ENCODE assay signal across 10 cellular contexts in genomic region chr13:44921931-44922758, GRCh38.
A peak's percentile ranks its signal among the peaks of the same experiment; 100 is the strongest.
DNase-seq lines count a peak whose midpoint lies in the region; ATAC-seq, FAIRE-seq and TF ChIP-seq lines count a peak whose summit lies in the region.
"Had no signal": no experiment of that assay in that cellular context is flagged by ENCODE, and none has a peak within 500 bp of the region (broad histone marks: within the 10 kb centered on the region; RNA-seq: fewer than 3 reads in every experiment).

No MANE protein-coding gene starts in this region.

- H3K9me3 Mint-ChIP-seq in astrocyte (ENCODE audit: unreplicated experiment) (no peaks in the 10 kb centered on the region), type B pancreatic cell (no peaks in the 10 kb centered on the region)
- H3K9me3 Mint-ChIP-seq in activated T-helper 1 cell treated with anti-CD3 and anti-CD28 coated beads, Interleukin-12 subunit alpha, Interleukin-12 subunit beta, Interleukin-2, Interleukin-4 antibody, amounts not matched to agents 30 ng/mL and 10 ng/mL and 1 ng/mL, durations not matched to agents 14 hours and 24 hours and 36 hours: no peaks in the 10 kb centered on the region
- H3K9me3 Mint-ChIP-seq: activated B cell treated with CpG ODN at 0.5 μM for 24 hours had no signal

- ATAC-seq in HG03025 (IDR thresholded peaks at IDR 0.05; ENCODE audit: low FRiP score, unreplicated experiment): no peak

- H3K36me3 Mint-ChIP-seq in astrocyte (ENCODE audit: low read depth, unreplicated experiment): no peaks in the 10 kb centered on the region
- H3K36me3 Mint-ChIP-seq in type B pancreatic cell: no peaks in the 10 kb centered on the region
- no peaks in the 10 kb centered on the region for H3K36me3 Mint-ChIP-seq in activated T-helper 1 cell treated with anti-CD3 and anti-CD28 coated beads, Interleukin-12 subunit alpha, Interleukin-12 subunit beta, Interleukin-2, Interleukin-4 antibody, amounts not matched to agents 30 ng/mL and 10 ng/mL and 1 ng/mL, durations not matched to agents 14 hours and 24 hours and 36 hours (ENCODE audit: low read depth)

- peak; percentile 5 for DNase-seq in NCI-H345 (lab: John Stamatoyannopoulos, UW)
- DNase-seq in NCI-H345 treated with DMSO at 0.1 percent for 48 hours (lab: John Stamatoyannopoulos, UW; ENCODE audit: unreplicated experiment): no peak
- peak; percentile 100 for DNase-seq in astrocyte (ENCODE audit: low read depth)
- DNase-seq in kidney epithelial cell (ENCODE audit: low read depth): peak; percentile 74
- DNase-seq in type B pancreatic cell (ENCODE audit: extremely low spot score, unreplicated experiment): no peak
- no peak for DNase-seq in activated CD8-positive, alpha-beta memory T cell treated with anti-CD3 and anti-CD28 coated beads, Interleukin-2, amount 50 U/mL, for 4 hours
- no peak for DNase-seq in activated T-helper 1 cell treated with anti-CD3 and anti-CD28 coated beads, Interleukin-12 subunit alpha, Interleukin-12 subunit beta, Interleukin-2, Interleukin-4 antibody, amounts not matched to agents 30 ng/mL and 10 ng/mL and 1 ng/mL, durations not matched to agents 14 hours and 24 hours and 36 hours (ENCODE audit: low spot score)
- DNase-seq: activated B cell treated with CpG ODN at 0.5 μM for 24 hours had no signal

- H2AFZ ChIP-seq in astrocyte (ENCODE audit: low read depth, low read length): peak overlapping the region; percentile 6

- no peaks in the 10 kb centered on the region for H4K20me1 ChIP-seq in astrocyte (ENCODE audit: insufficient read depth, low read length)
- H4K20me1 ChIP-seq: BLaER1 had no signal

- H3K9ac ChIP-seq in astrocyte (ENCODE audit: low read length): peak overlapping the region; percentile 29
- H3K9ac ChIP-seq: BLaER1 had no signal

- no peak for TF ChIP-seq CTCF in astrocyte (IDR thresholded peaks at IDR 0.05; ENCODE audit: insufficient read depth, low read depth, low read length)
- TF ChIP-seq CTCF in kidney epithelial cell (IDR thresholded peaks at IDR 0.05; ENCODE audit: insufficient read depth, low read length, poor library complexity, severe bottlenecking): no peak
- no peak for TF ChIP-seq CTCF in type B pancreatic cell (conservative IDR thresholded peaks at IDR 0.05)

- peak; percentile 17 for FAIRE-seq in astrocyte (lab: Jason Lieb, UNC)

- peak overlapping the region; percentile 42 for H3K27ac Mint-ChIP-seq in astrocyte (ENCODE audit: unreplicated experiment)
- peak overlapping the region; percentile 86 for H3K27ac Mint-ChIP-seq in type B pancreatic cell
- no peak overlapping the region for H3K27ac Mint-ChIP-seq in activated T-helper 1 cell treated with anti-CD3 and anti-CD28 coated beads, Interleukin-12 subunit alpha, Interleukin-12 subunit beta, Interleukin-2, Interleukin-4 antibody, amounts not matched to agents 30 ng/mL and 10 ng/mL and 1 ng/mL, durations not matched to agents 14 hours and 24 hours and 36 hours
- H3K27ac Mint-ChIP-seq: activated B cell treated with CpG ODN at 0.5 μM for 24 hours had no signal

- intact Hi-C loops in activated T-helper 1 cell treated with anti-CD3 and anti-CD28 coated beads, Interleukin-12 subunit alpha, Interleukin-12 subunit beta, Interleukin-2, Interleukin-4 antibody, amounts not matched to agents 30 ng/mL and 10 ng/mL and 1 ng/mL, durations not matched to agents 14 hours and 24 hours and 36 hours (cut with micrococcal nuclease): no loop called here

- H3K4me1 Mint-ChIP-seq in astrocyte (ENCODE audit: low read depth, unreplicated experiment): peaks cover 15% of the 10 kb centered on the region
- H3K4me1 Mint-ChIP-seq in type B pancreatic cell (ENCODE audit: unreplicated experiment): peaks cover 9% of the 10 kb centered on the region
- no peaks in the 10 kb centered on the region for H3K4me1 Mint-ChIP-seq in activated T-helper 1 cell treated with anti-CD3 and anti-CD28 coated beads, Interleukin-12 subunit alpha, Interleukin-12 subunit beta, Interleukin-2, Interleukin-4 antibody, amounts not matched to agents 30 ng/mL and 10 ng/mL and 1 ng/mL, durations not matched to agents 14 hours and 24 hours and 36 hours (ENCODE audit: low read depth)
- H3K4me1 Mint-ChIP-seq: activated B cell treated with CpG ODN at 0.5 μM for 24 hours had no signal

- peak overlapping the region; percentile 26 for H3K4me2 ChIP-seq in astrocyte (ENCODE audit: low read length)
- H3K4me2 ChIP-seq: BLaER1 had no signal

- peak overlapping the region; percentile 71 for H3K27ac ChIP-seq in astrocyte (ENCODE audit: low read depth, low read length)
- H3K27ac ChIP-seq: BLaER1 had no signal

- no peaks in the 10 kb centered on the region for H3K9me3 ChIP-seq in astrocyte (ENCODE audit: insufficient read depth, low read depth, low read length)
- H3K9me3 ChIP-seq: BLaER1 had no signal

- H3K4me3 Mint-ChIP-seq in astrocyte (ENCODE audit: unreplicated experiment): no peak overlapping the region
- H3K4me3 Mint-ChIP-seq in type B pancreatic cell: peak overlapping the region; percentile 54
- H3K4me3 Mint-ChIP-seq in activated T-helper 1 cell treated with anti-CD3 and anti-CD28 coated beads, Interleukin-12 subunit alpha, Interleukin-12 subunit beta, Interleukin-2, Interleukin-4 antibody, amounts not matched to agents 30 ng/mL and 10 ng/mL and 1 ng/mL, durations not matched to agents 14 hours and 24 hours and 36 hours: no peak overlapping the region
- H3K4me3 Mint-ChIP-seq: activated B cell treated with CpG ODN at 0.5 μM for 24 hours had no signal

- H3K36me3 ChIP-seq in astrocyte (ENCODE audit: insufficient read depth, low read length) (no peaks in the 10 kb centered on the region), kidney epithelial cell (ENCODE audit: control insufficient read depth, insufficient read depth, low read length) (no peaks in the 10 kb centered on the region)
- H3K36me3 ChIP-seq: BLaER1 had no signal

- H3K27me3 Mint-ChIP-seq in astrocyte (ENCODE audit: low read depth, unreplicated experiment) (peaks cover 8% of the 10 kb centered on the region), type B pancreatic cell (peaks cover 10% of the 10 kb centered on the region)
- peaks cover 17% of the 10 kb centered on the region for H3K27me3 Mint-ChIP-seq in activated T-helper 1 cell treated with anti-CD3 and anti-CD28 coated beads, Interleukin-12 subunit alpha, Interleukin-12 subunit beta, Interleukin-2, Interleukin-4 antibody, amounts not matched to agents 30 ng/mL and 10 ng/mL and 1 ng/mL, durations not matched to agents 14 hours and 24 hours and 36 hours (ENCODE audit: insufficient read depth)

- peaks cover 21% of the 10 kb centered on the region for H3K4me1 ChIP-seq in astrocyte (ENCODE audit: insufficient read depth, low read length)

- no peaks in the 10 kb centered on the region for H3K79me2 ChIP-seq in astrocyte (ENCODE audit: insufficient read depth, low read length)

- H3K4me3 ChIP-seq in astrocyte (ENCODE audit: insufficient read depth, low read depth, low read length) (no peak overlapping the region), kidney epithelial cell (ENCODE audit: low read depth, low read length) (no peak overlapping the region)
- H3K4me3 ChIP-seq: BLaER1 had no signal

- H3K27me3 ChIP-seq in astrocyte (ENCODE audit: insufficient read depth, low read length): peaks cover 6% of the 10 kb centered on the region
- H3K27me3 ChIP-seq in kidney epithelial cell (ENCODE audit: control insufficient read depth, insufficient read depth, low read length): no peaks in the 10 kb centered on the region
- H3K27me3 ChIP-seq: BLaER1 had no signal

Comparison
In these comparisons a context has a peak if more than half of its experiments do, and no peak if none do; other contexts are left out.
1. DNase-seq: peak in NCI-H345 (single experiment), astrocyte (single experiment) and kidney epithelial cell (single experiment); none in NCI-H345 treated with DMSO at 0.1 percent for 48 hours (single experiment), type B pancreatic cell (single experiment), activated CD8-positive, alpha-beta memory T cell treated with anti-CD3 and anti-CD28 coated beads, Interleukin-2, amount 50 U/mL, for 4 hours (single experiment) and activated T-helper 1 cell treated with anti-CD3 and anti-CD28 coated beads, Interleukin-12 subunit alpha, Interleukin-12 subunit beta, Interleukin-2, Interleukin-4 antibody, amounts not matched to agents 30 ng/mL and 10 ng/mL and 1 ng/mL, durations not matched to agents 14 hours and 24 hours and 36 hours (single experiment).